In the genomic region with DNA sequence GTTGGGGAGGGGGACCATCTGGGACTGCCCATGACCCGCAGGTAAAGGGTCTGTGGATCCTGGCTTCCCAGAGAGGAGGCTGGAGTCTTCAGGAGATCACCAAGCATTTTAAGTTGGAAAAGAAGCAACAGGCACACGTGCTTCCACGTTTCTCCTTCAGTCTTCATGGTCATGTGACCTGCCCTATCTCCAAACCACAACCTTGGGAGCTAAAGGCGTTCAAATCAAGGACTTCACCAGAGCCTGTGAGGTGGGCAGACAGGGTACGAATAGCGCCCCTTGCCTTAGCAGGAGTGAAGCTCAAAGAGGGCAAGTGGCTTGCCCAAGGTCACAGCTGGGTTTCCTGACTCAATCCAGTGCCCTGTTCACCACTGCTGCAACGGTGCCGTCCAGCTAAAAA, we compare ENCODE assay signal across 11 cellular contexts. TPM values are rescaled to one million over a fixed set of nuclear protein-coding genes. Genes with fewer than 3 reads are reported as not detected.
A peak's percentile ranks its signal among the peaks of the same experiment; 100 is the strongest.
DNase-seq lines count a peak whose midpoint lies in the region; ATAC-seq, FAIRE-seq and TF ChIP-seq lines count a peak whose summit lies in the region.
"Had no signal": no experiment of that assay in that cellular context is flagged by ENCODE, and none has a peak within 500 bp of the region (broad histone marks: within the 10 kb centered on the region; RNA-seq: fewer than 3 reads in every experiment).

No MANE protein-coding gene starts in this region.

- peak overlapping the region; percentile 78 for H3K27ac Mint-ChIP-seq in activated naive CD4-positive, alpha-beta T cell treated with anti-CD3 and anti-CD28 coated beads, Interleukin-2, amount 10 ng/mL, durations not matched to agents 7 days and 5 days
- peak overlapping the region; percentile 51 for H3K27ac Mint-ChIP-seq in activated naive CD8-positive, alpha-beta T cell treated with anti-CD3 and anti-CD28 coated beads for 36 hours

- peaks cover 56% of the 10 kb centered on the region for H3K4me1 Mint-ChIP-seq in activated naive CD4-positive, alpha-beta T cell treated with anti-CD3 and anti-CD28 coated beads, Interleukin-2, amount 10 ng/mL, durations not matched to agents 7 days and 5 days
- peaks cover 42% of the 10 kb centered on the region for H3K4me1 Mint-ChIP-seq in activated naive CD8-positive, alpha-beta T cell treated with anti-CD3 and anti-CD28 coated beads for 36 hours

- H3K27me3 ChIP-seq in lower lobe of right lung (ENCODE audit: low read depth), result no peaks in the 10 kb centered on the region
- H3K27me3 ChIP-seq in tibial artery, result no peaks in the 10 kb centered on the region

- peaks cover 69% of the 10 kb centered on the region for H3K4me1 ChIP-seq in lower lobe of right lung
- H3K4me1 ChIP-seq in tibial artery, result peaks cover 6 to 81% (median 52%) of the 10 kb centered on the region in 4 donors

- H3K9me3 ChIP-seq in lower lobe of right lung (no peaks in the 10 kb centered on the region), tibial artery (no peaks in the 10 kb centered on the region)

- peak overlapping the region; percentile 23 for H3K4me3 Mint-ChIP-seq in activated naive CD4-positive, alpha-beta T cell treated with anti-CD3 and anti-CD28 coated beads, Interleukin-2, amount 10 ng/mL, durations not matched to agents 7 days and 5 days
- H3K4me3 Mint-ChIP-seq in activated naive CD8-positive, alpha-beta T cell treated with anti-CD3 and anti-CD28 coated beads for 36 hours, result no peak overlapping the region

- H3K4me3 ChIP-seq in lower lobe of right lung (no peak overlapping the region), tibial artery (no peak overlapping the region)
- H3K4me3 ChIP-seq: PC-9 had no signal

- no peaks in the 10 kb centered on the region for H3K27me3 Mint-ChIP-seq in activated naive CD4-positive, alpha-beta T cell treated with anti-CD3 and anti-CD28 coated beads, Interleukin-2, amount 10 ng/mL, durations not matched to agents 7 days and 5 days
- H3K27me3 Mint-ChIP-seq in activated naive CD8-positive, alpha-beta T cell treated with anti-CD3 and anti-CD28 coated beads for 36 hours, result no peaks in the 10 kb centered on the region

- no peak for TF ChIP-seq POLR2A in GM12891 (IDR thresholded peaks at IDR 0.05; ENCODE audit: low read depth, low read length)

- H3K27ac ChIP-seq in lower lobe of right lung (peak overlapping the region; percentile 74), tibial artery (peak overlapping the region; percentile 18 to 35)

- no peaks in the 10 kb centered on the region for H3K9me3 Mint-ChIP-seq in activated naive CD4-positive, alpha-beta T cell treated with anti-CD3 and anti-CD28 coated beads, Interleukin-2, amount 10 ng/mL, durations not matched to agents 7 days and 5 days
- H3K9me3 Mint-ChIP-seq in activated naive CD8-positive, alpha-beta T cell treated with anti-CD3 and anti-CD28 coated beads for 36 hours, result no peaks in the 10 kb centered on the region

- CTCF ChIA-PET in activated naive CD4-positive, alpha-beta T cell treated with anti-CD3 and anti-CD28 coated beads, Interleukin-2, amount 10 ng/mL, durations not matched to agents 7 days and 5 days (lab: Charles Lee), result interaction anchor here (1.2 to 1.4 kb wide), 2 partner anchors 11 to 214 kb away, joined by 3 read pairs; no protein-coding TSS in a partner anchor

- DNase-seq in activated naive CD4-positive, alpha-beta T cell treated with anti-CD3 and anti-CD28 coated beads, Interleukin-2, amount 10 ng/mL, durations not matched to agents 7 days and 5 days, result no peak
- no peak for DNase-seq in activated naive CD4-positive, alpha-beta T cell (lab: John Stamatoyannopoulos, UW)
- DNase-seq in activated naive CD8-positive, alpha-beta T cell treated with anti-CD3 and anti-CD28 coated beads for 36 hours, result no peak
- DNase-seq in lower lobe of right lung (no peak), tibial artery (no peak), GM12891 (ENCODE audit: insufficient read length, low spot score) (no peak), kidney glomerular epithelial cell (lab: John Stamatoyannopoulos, UW) (no peak)
- DNase-seq: anterior cingulate cortex, NCI-H187 treated with DMSO at 0.1 percent for 48 hours, PC-9 had no signal

- intact Hi-C loops in lower lobe of right lung (cut with DNase I), result no loop called here
- intact Hi-C loops in tibial artery (cut with DNase I; ENCODE audit: low total_unique reads), result no loop called here

- TF ChIP-seq CTCF in lower lobe of right lung (IDR thresholded peaks at IDR 0.05) (no peak), tibial artery (IDR thresholded peaks at IDR 0.05) (no peak)

- H3K36me3 ChIP-seq in lower lobe of right lung (peaks cover 8% of the 10 kb centered on the region), tibial artery (peaks cover 0 to 9% (median 0%) of the 10 kb centered on the region in 3 donors)

- FAIRE-seq in GM12891 (lab: Jason Lieb, UNC), result no peak

- ATAC-seq in lower lobe of right lung, result no peak
- no peak for ATAC-seq in HG03520 (IDR thresholded peaks at IDR 0.05; ENCODE audit: unreplicated experiment)

- peaks cover 34% of the 10 kb centered on the region for H3K36me3 Mint-ChIP-seq in activated naive CD4-positive, alpha-beta T cell treated with anti-CD3 and anti-CD28 coated beads, Interleukin-2, amount 10 ng/mL, durations not matched to agents 7 days and 5 days
- H3K36me3 Mint-ChIP-seq in activated naive CD8-positive, alpha-beta T cell treated with anti-CD3 and anti-CD28 coated beads for 36 hours, result peaks cover 3% of the 10 kb centered on the region

TF ChIP-seq in GM12891, 5 proteins besides CTCF, POLR2A, EP300 and RAD21:
- TF ChIP-seq SPI1 (IDR thresholded peaks at IDR 0.05; ENCODE audit: low read depth, low read length) (no peak), TAF1 (IDR thresholded peaks at IDR 0.05; ENCODE audit: low read depth, low read length) (no peak), PAX5 (IDR thresholded peaks at IDR 0.05; ENCODE audit: insufficient read depth, low read length, severe bottlenecking) (no peak), POU2F2 (IDR thresholded peaks at IDR 0.05; ENCODE audit: low read depth, low read length) (no peak), POLR2AphosphoS5 (IDR thresholded peaks at IDR 0.05; ENCODE audit: low read depth, low read length) (no peak)

RNA-seq across cellular contexts. Expression of gene TMEM184B, which starts 6.7 kb away (rescaled TPM):
- 10 to 100 TPM; 18.2 to 20.0 TPM for total RNA-seq in activated naive CD8-positive, alpha-beta T cell treated with anti-CD3 and anti-CD28 coated beads for 36 hours
- 77.7 TPM for total RNA-seq in lower lobe of right lung
- polyA plus RNA-seq in GM12891 (2012; ENCODE audit: low read depth, missing spikeins), result 5.5 TPM

RNA-seq across cellular contexts. Expression of gene CSNK1E, which starts 51.1 kb away (rescaled TPM):
- 100 to 1,000 TPM; 111 to 114 TPM for total RNA-seq in activated naive CD8-positive, alpha-beta T cell treated with anti-CD3 and anti-CD28 coated beads for 36 hours
- 126 TPM for total RNA-seq in lower lobe of right lung
- 37.4 TPM for polyA plus RNA-seq in GM12891 (2012; ENCODE audit: low read depth, missing spikeins)
